ENCODE assay signal across 8 cellular contexts in genomic region chr10:124742418-124743187, GRCh38. TPM values are rescaled to one million over a fixed set of nuclear protein-coding genes. Genes with fewer than 3 reads are reported as not detected.
DNase-seq lines count a peak whose midpoint lies in the region; ATAC-seq, FAIRE-seq and TF ChIP-seq lines count a peak whose summit lies in the region.

No MANE protein-coding gene starts in this region.

- POLR2A ChIA-PET in activated B cell treated with CpG ODN at 0.5 μM for 24 hours (lab: Charles Lee) = interaction anchor here (0.6 to 5.2 kb wide), 26 partner anchors 11 to 281 kb away, joined by 3 to 312 read pairs (median 13); partner anchors contain the start of genes ABRAXAS2, EEF1AKMT2 and LHPP

- H3K27ac Mint-ChIP-seq in activated B cell treated with CpG ODN at 0.5 μM for 24 hours = peak overlapping the region; percentile 97

- H3K36me3 ChIP-seq in ES-I3 (ENCODE audit: insufficient read depth, low read length) (no peaks in the 10 kb centered on the region), pancreas (no peaks in the 10 kb centered on the region)

- DNase-seq in Kasumi-1 (lab: John Stamatoyannopoulos, UW) (peak; percentile 60 to 66), activated B cell treated with CpG ODN at 0.5 μM for 24 hours (no peak), foreskin fibroblast (peak in 1 of 2 donors; percentile 67), pancreas (peak in 1 of 6 donors; percentile 60), dedifferentiated amniotic fluid mesenchymal stem cell (ENCODE audit: extremely low spot score) (no peak)
- DNase-seq in NK-92 treated with Interleukin-12 subunit alpha and Interleukin-12 subunit beta, amount 100 ng/mL, for 24 hours (lab: John Stamatoyannopoulos, UW) = no peak

- intact Hi-C loops in activated B cell treated with CpG ODN at 0.5 μM for 24 hours (cut with micrococcal nuclease) (loop anchor here (2.0 kb wide), 1 partner anchor 322 kb away; no protein-coding TSS in a partner anchor), pancreas (cut with DNase I) (loop anchor here in 1 of 3 donors (5.0 kb wide), 1 partner anchor 205 kb away; no protein-coding TSS in a partner anchor)

- no peak for FAIRE-seq in pancreas (lab: Jason Lieb, UNC)

- H3K9me3 ChIP-seq in ES-I3 (ENCODE audit: control insufficient read depth, insufficient read depth, low read length) (no peaks in the 10 kb centered on the region), pancreas (no peaks in the 10 kb centered on the region)

- peaks cover 63% of the 10 kb centered on the region for H3K4me1 Mint-ChIP-seq in activated B cell treated with CpG ODN at 0.5 μM for 24 hours

- CTCF ChIA-PET in activated B cell treated with CpG ODN at 0.5 μM for 24 hours (lab: Charles Lee) = interaction anchor here (0.9 to 4.9 kb wide), 26 partner anchors 14 to 218 kb away, joined by 3 to 178 read pairs (median 19); no protein-coding TSS in a partner anchor

- H3K9me3 Mint-ChIP-seq in activated B cell treated with CpG ODN at 0.5 μM for 24 hours = no peaks in the 10 kb centered on the region

- no peaks in the 10 kb centered on the region for H3K27me3 Mint-ChIP-seq in activated B cell treated with CpG ODN at 0.5 μM for 24 hours

- H3K36me3 Mint-ChIP-seq in activated B cell treated with CpG ODN at 0.5 μM for 24 hours (ENCODE audit: low read depth) = peaks cover 16% of the 10 kb centered on the region

- H3K4me3 Mint-ChIP-seq in activated B cell treated with CpG ODN at 0.5 μM for 24 hours = peak overlapping the region; percentile 97

- peak overlapping the region; percentile 65 for H3K9ac ChIP-seq in ES-I3 (ENCODE audit: low read depth, low read length)

- no peaks in the 10 kb centered on the region for H3K27me3 ChIP-seq in pancreas

- H3K4me1 ChIP-seq in ES-I3 (ENCODE audit: insufficient read depth, low read length) (peaks cover 53% of the 10 kb centered on the region), pancreas (peaks cover 12 to 54% (median 25%) of the 10 kb centered on the region in 3 donors)

- peak overlapping the region; percentile 64 to 65 for H3K4me3 ChIP-seq in foreskin fibroblast (ENCODE audit: low read depth in 1 of 2, low read length in 2 of 2)
- H3K4me3 ChIP-seq in pancreas = peak overlapping the region; percentile 46 to 66 (median 64)

- peak overlapping the region in 2 of 4 donors; percentile 73 to 75 for H3K27ac ChIP-seq in pancreas

- TF ChIP-seq CTCF in activated B cell treated with CpG ODN at 0.5 μM for 24 hours (IDR thresholded peaks at IDR 0.05) (no peak), foreskin fibroblast (IDR thresholded peaks at IDR 0.05; ENCODE audit: low read depth, low read length) (peak; percentile 36), pancreas (IDR thresholded peaks at IDR 0.05) (no peak)

- 14 to 15% methylated on average over 41 to 42 of the region's 42 CpGs for WGBS in pancreas, 2 donors

- ATAC-seq in activated B cell treated with CpG ODN at 0.5 μM for 24 hours (ENCODE audit: low read depth) (no peak), pancreas (peak in 3 of 4 donors; percentile 9 to 17 (median 13)), HG02588 (IDR thresholded peaks at IDR 0.05; ENCODE audit: unreplicated experiment) (no peak)

RNA-seq across cellular contexts. Expression of gene FAM53B, which starts 1.6 kb away (rescaled TPM):
- total RNA-seq in activated B cell treated with CpG ODN at 0.5 μM for 24 hours = 70.9 and 73.9 TPM in 2 replicates
- total RNA-seq in pancreas = 10 to 100 TPM in 1 of 6 donors, 1 to 10 TPM in 5; 6.5 to 16.4 (median 8.5) TPM
- 1 to 10 TPM; 5.3 to 9.7 TPM for polyA plus RNA-seq in pancreas

RNA-seq across cellular contexts. Expression of gene EEF1AKMT2, which starts 49.1 kb away (rescaled TPM):
- 16.5 and 17.0 TPM in 2 replicates for total RNA-seq in activated B cell treated with CpG ODN at 0.5 μM for 24 hours
- 1 to 10 TPM; 5.7 to 9.4 (median 6.9) TPM for total RNA-seq in pancreas
- 10 to 100 TPM; 10.0 to 11.9 TPM for polyA plus RNA-seq in pancreas

RNA-seq across cellular contexts. Expression of gene ABRAXAS2, which starts 59.0 kb away (rescaled TPM):
- total RNA-seq in activated B cell treated with CpG ODN at 0.5 μM for 24 hours (22.5 and 23.9 TPM in 2 replicates), pancreas (1 to 10 TPM; 2.8 to 7.2 (median 4.9) TPM)
- polyA plus RNA-seq in pancreas = 1 to 10 TPM; 2.4 to 4.8 TPM

Comparison
In these comparisons a context has a peak if more than half of its experiments do, and no peak if none do; other contexts are left out.
1. DNase-seq: peak in Kasumi-1 (2 of 2); none in activated B cell treated with CpG ODN at 0.5 μM for 24 hours (single experiment), dedifferentiated amniotic fluid mesenchymal stem cell (single experiment) and NK-92 treated with Interleukin-12 subunit alpha and Interleukin-12 subunit beta, amount 100 ng/mL, for 24 hours (single experiment).
2. ATAC-seq: peak in pancreas (3 of 4); none in activated B cell treated with CpG ODN at 0.5 μM for 24 hours (single experiment) and HG02588 (single experiment).